Comparison of ENCODE assay signal across 9 cellular contexts in genomic region chr9:110126986-110127864, GRCh38.
DNase-seq lines count a peak whose midpoint lies in the region; ATAC-seq and TF ChIP-seq lines count a peak whose summit lies in the region.
"Had no signal": no experiment of that assay in that cellular context is flagged by ENCODE, and none has a peak within 500 bp of the region (broad histone marks: within the 10 kb centered on the region; RNA-seq: fewer than 3 reads in every experiment).

No MANE protein-coding gene starts in this region.

- H4K91ac ChIP-seq in mesenchymal stem cell (ENCODE audit: low read length) = peak overlapping the region; percentile 3

- H3K27ac ChIP-seq in duodenal mucosa (ENCODE audit: low read depth, low read length) = peak overlapping the region; percentile 81
- H3K27ac ChIP-seq in mesenchymal stem cell (ENCODE audit: low read length, poor library complexity, severe bottlenecking) = peak overlapping the region; percentile 95
- peak overlapping the region; percentile 68 to 83 (median 73) for H3K27ac ChIP-seq in upper lobe of left lung
- H3K27ac ChIP-seq: 22Rv1 had no signal

- H3K9me3 ChIP-seq in duodenal mucosa (ENCODE audit: control insufficient read depth in 1 of 2, low read length in 2 of 2) (no peaks in the 10 kb centered on the region), mesenchymal stem cell (ENCODE audit: control insufficient read depth, low read length) (no peaks in the 10 kb centered on the region), upper lobe of left lung (no peaks in the 10 kb centered on the region)

- H3K4me3 ChIP-seq in duodenal mucosa (ENCODE audit: low read depth in 1 of 2, low read length in 2 of 2) (peak overlapping the region; percentile 41 to 53), mesenchymal stem cell (ENCODE audit: insufficient read depth in 1 of 2, low read depth in 1 of 2, low read length in 2 of 2) (peak overlapping the region in 1 of 2 experiments; percentile 52), upper lobe of left lung (peak overlapping the region in 3 of 4 donors; percentile 21 to 39 (median 31))

- H2BK5ac ChIP-seq in mesenchymal stem cell (ENCODE audit: low read depth, low read length, poor library complexity, severe bottlenecking) = peak overlapping the region; percentile 34

- no peak for TF ChIP-seq POLR2A in upper lobe of left lung (IDR thresholded peaks at IDR 0.05)

- no peak for TF ChIP-seq EP300 in upper lobe of left lung (IDR thresholded peaks at IDR 0.05)

- peak overlapping the region; percentile 44 to 67 for H3K9ac ChIP-seq in duodenal mucosa (ENCODE audit: low read depth in 1 of 2, low read length in 2 of 2)
- peak overlapping the region; percentile 87 for H3K9ac ChIP-seq in mesenchymal stem cell (ENCODE audit: low read length)

- WGBS in mesenchymal stem cell = 24% methylated on average over 23 of the region's 23 CpGs
- 25 to 34% methylated on average over 19 to 23 of the region's 23 CpGs for WGBS in upper lobe of left lung, 2 donors

- DNase-seq in T-helper 1 cell (no peak), mesenchymal stem cell (peak; percentile 95), upper lobe of left lung (peak in 1 of 2 donors; percentile 45), SHP77 treated with DMSO at 0.1 percent for 48 hours (lab: John Stamatoyannopoulos, UW) (no peak)

- peak overlapping the region; percentile 5 to 64 for H3K4ac ChIP-seq in mesenchymal stem cell (ENCODE audit: low read depth in 1 of 2, low read length in 2 of 2)

- peaks cover 2% of the 10 kb centered on the region for H3K79me1 ChIP-seq in mesenchymal stem cell (replicated peaks; ENCODE audit: low read length, poor library complexity, severe bottlenecking)

- no peak for TF ChIP-seq CTCF in upper lobe of left lung (IDR thresholded peaks at IDR 0.05)

- H2BK120ac ChIP-seq in mesenchymal stem cell (ENCODE audit: low read depth, low read length) = peak overlapping the region; percentile 66

- H3K4me2 ChIP-seq in mesenchymal stem cell (ENCODE audit: low read length, poor library complexity, severe bottlenecking) = peak overlapping the region; percentile 56

- no peaks in the 10 kb centered on the region for H3K9me3 Mint-ChIP-seq in T-helper 1 cell treated with Interleukin-12 subunit alpha and Interleukin-12 subunit beta and Interleukin-4 antibody, amounts not matched to agents 30 μg/mL and 1 μg/mL, for 36 hours

- no peaks in the 10 kb centered on the region for H3K27me3 Mint-ChIP-seq in T-helper 1 cell treated with Interleukin-12 subunit alpha and Interleukin-12 subunit beta and Interleukin-4 antibody, amounts not matched to agents 30 μg/mL and 1 μg/mL, for 36 hours (ENCODE audit: low read depth)

- H2AFZ ChIP-seq in mesenchymal stem cell (ENCODE audit: low read depth, low read length) = no peak overlapping the region

- H3K23ac ChIP-seq in mesenchymal stem cell (ENCODE audit: low read length in 2 of 2) = peak overlapping the region in 1 of 2 experiments; percentile 25

- H3K18ac ChIP-seq in mesenchymal stem cell (ENCODE audit: low read depth in 1 of 2, low read length in 2 of 2) = peak overlapping the region; percentile 80 to 82

- H3K4me3 Mint-ChIP-seq in T-helper 1 cell treated with Interleukin-12 subunit alpha and Interleukin-12 subunit beta and Interleukin-4 antibody, amounts not matched to agents 30 μg/mL and 1 μg/mL, for 36 hours = no peak overlapping the region

- peaks cover 3% of the 10 kb centered on the region for H3K36me3 Mint-ChIP-seq in T-helper 1 cell treated with Interleukin-12 subunit alpha and Interleukin-12 subunit beta and Interleukin-4 antibody, amounts not matched to agents 30 μg/mL and 1 μg/mL, for 36 hours (ENCODE audit: low read depth)

- H3K27ac Mint-ChIP-seq in T-helper 1 cell treated with Interleukin-12 subunit alpha and Interleukin-12 subunit beta and Interleukin-4 antibody, amounts not matched to agents 30 μg/mL and 1 μg/mL, for 36 hours = peak overlapping the region; percentile 72

- H2BK15ac ChIP-seq in mesenchymal stem cell (ENCODE audit: low read depth, poor library complexity, severe bottlenecking) = peak overlapping the region; percentile 71

- no peaks in the 10 kb centered on the region for H3K27me3 ChIP-seq in duodenal mucosa (ENCODE audit: control insufficient read depth in 1 of 2, insufficient read depth in 2 of 2, low read length in 2 of 2)
- H3K27me3 ChIP-seq in mesenchymal stem cell (ENCODE audit: control insufficient read depth in 1 of 2, insufficient read depth in 1 of 2, low read length in 2 of 2) = no peaks in the 10 kb centered on the region
- H3K27me3 ChIP-seq in upper lobe of left lung = no peaks in the 10 kb centered on the region

- peak; percentile 64 to 82 for ATAC-seq in upper lobe of left lung (ENCODE audit: low FRiP score in 2 of 2)
- no peak for ATAC-seq in GM19328 (IDR thresholded peaks at IDR 0.05; ENCODE audit: unreplicated experiment)
- no peak for ATAC-seq in GM21360 (IDR thresholded peaks at IDR 0.05; ENCODE audit: unreplicated experiment)

- peak overlapping the region; percentile 56 for H4K8ac ChIP-seq in mesenchymal stem cell (ENCODE audit: low read length)

- H3K14ac ChIP-seq in mesenchymal stem cell (ENCODE audit: low read length in 2 of 2) = peak overlapping the region in 1 of 2 experiments; percentile 94

- H3K36me3 ChIP-seq in duodenal mucosa (ENCODE audit: control insufficient read depth in 1 of 2, insufficient read depth in 2 of 2, low read length in 2 of 2) (no peaks in the 10 kb centered on the region), mesenchymal stem cell (ENCODE audit: control insufficient read depth in 1 of 2, insufficient read depth in 2 of 2, low read depth in 1 of 2, low read length in 2 of 2) (peaks cover 0 to 40% of the 10 kb centered on the region in 2 experiments), upper lobe of left lung (no peaks in the 10 kb centered on the region)

- H2BK12ac ChIP-seq in mesenchymal stem cell (ENCODE audit: low read length in 2 of 2) = peak overlapping the region; percentile 73 to 84

- H2AK5ac ChIP-seq in mesenchymal stem cell (ENCODE audit: low read length, severe bottlenecking) = peak overlapping the region; percentile 72

- H3K4me1 Mint-ChIP-seq in T-helper 1 cell treated with Interleukin-12 subunit alpha and Interleukin-12 subunit beta and Interleukin-4 antibody, amounts not matched to agents 30 μg/mL and 1 μg/mL, for 36 hours (ENCODE audit: low read depth) = peaks cover 46% of the 10 kb centered on the region

- H3K4me1 ChIP-seq in duodenal mucosa (ENCODE audit: control insufficient read depth in 1 of 2, insufficient read depth in 2 of 2, low read length in 2 of 2) (peaks cover 43 to 45% of the 10 kb centered on the region in 2 donors), mesenchymal stem cell (ENCODE audit: control insufficient read depth, insufficient read depth, low read depth, low read length) (peaks cover 46% of the 10 kb centered on the region), upper lobe of left lung (peaks cover 57 to 88% (median 62%) of the 10 kb centered on the region in 4 donors)

Comparison
In these comparisons a context has a peak if more than half of its experiments do, and no peak if none do; other contexts are left out.
1. ATAC-seq: peak in upper lobe of left lung (2 of 2); none in GM19328 (single experiment) and GM21360 (single experiment).
2. Peak in every context shown above with its lines, with median percentiles within 50 percentile points of each other: H3K27ac ChIP-seq.